20 cellular contexts compared by ENCODE assay signal in genomic region chr15:58285212-58285920, GRCh38.
DNase-seq lines count a peak whose midpoint lies in the region; ATAC-seq, FAIRE-seq and TF ChIP-seq lines count a peak whose summit lies in the region.
"Had no signal": no experiment of that assay in that cellular context is flagged by ENCODE, and none has a peak within 500 bp of the region (broad histone marks: within the 10 kb centered on the region; RNA-seq: fewer than 3 reads in every experiment).

No MANE protein-coding gene starts in this region.

- H3K9ac ChIP-seq in endothelial cell of umbilical vein (replicated peaks; ENCODE audit: extremely low read depth, insufficient read depth, low read length) (no peak overlapping the region), liver (ENCODE audit: low read depth in 1 of 2, low read length in 2 of 2) (peak overlapping the region; percentile 17 to 73), colonic mucosa (ENCODE audit: low read depth in 2 of 2, low read length in 2 of 2) (no peak overlapping the region)
- H3K9ac ChIP-seq: BLaER1 treated with 17β-estradiol and CSF1 and Interleukin-3, amounts not matched to agents 10 nM and 100 nM had no signal

- intact Hi-C loops in endothelial cell of umbilical vein (cut with micrococcal nuclease) (no loop called here), dorsolateral prefrontal cortex (cut with DNase I) (no loop called here), colonic mucosa (cut with DNase I) (no loop called here)

- no peak overlapping the region for H2AFZ ChIP-seq in endothelial cell of umbilical vein (ENCODE audit: low read depth, low read length)

- TF ChIP-seq POLR2A in endothelial cell of umbilical vein (IDR thresholded peaks at IDR 0.05; ENCODE audit: low read depth, low read length) = no peak

- DNase-seq in endothelial cell of umbilical vein (ENCODE audit: low read depth, low spot score) (no peak), dorsolateral prefrontal cortex (no peak), colonic mucosa (no peak)
- DNase-seq: CD8-positive, alpha-beta T cell; HFFc6; NCI-H1105 treated with DMSO at 0.1 percent for 48 hours; NCI-H1694; NCI-H510A; NCI-H748 treated with DMSO at 0.1 percent for 48 hours; NK-92 treated with Interleukin-12 subunit alpha and Interleukin-12 subunit beta, amount 100 ng/mL, for 24 hours; Right ventricle myocardium superior had no signal

- POLR2A ChIA-PET in endothelial cell of umbilical vein (lab: Charles Lee) = no interaction called here

- ATAC-seq in GM18870 (IDR thresholded peaks at IDR 0.05; ENCODE audit: unreplicated experiment) = no peak
- no peak for ATAC-seq in GM21526 (IDR thresholded peaks at IDR 0.05; ENCODE audit: low FRiP score, unreplicated experiment)
- ATAC-seq: CD8-positive, alpha-beta T cell had no signal

- H3K27me3 ChIP-seq in endothelial cell of umbilical vein (ENCODE audit: control insufficient read depth in 2 of 2, insufficient read depth in 2 of 2, low read length in 2 of 2) = peaks cover 0 to 3% of the 10 kb centered on the region in 2 experiments
- no peaks in the 10 kb centered on the region for H3K27me3 ChIP-seq in liver (ENCODE audit: control insufficient read depth in 4 of 4, insufficient read depth in 4 of 4, low read length in 3 of 4)
- H3K27me3 ChIP-seq in dorsolateral prefrontal cortex = no peaks in the 10 kb centered on the region
- no peaks in the 10 kb centered on the region for H3K27me3 ChIP-seq in colonic mucosa
- H3K27me3 ChIP-seq: BLaER1 treated with 17β-estradiol and CSF1 and Interleukin-3, amounts not matched to agents 10 nM and 100 nM had no signal

- H3K27ac ChIP-seq in KOPT-K1 (ENCODE audit: low read depth, low read length, poor library complexity, severe bottlenecking) (peak overlapping the region; percentile 53), endothelial cell of umbilical vein (ENCODE audit: insufficient read depth, low read depth, low read length) (no peak overlapping the region), liver (ENCODE audit: low read depth in 1 of 2, low read length in 2 of 2) (peak overlapping the region; percentile 81 to 83), dorsolateral prefrontal cortex (no peak overlapping the region), colonic mucosa (no peak overlapping the region)

- H3K4me2 ChIP-seq in endothelial cell of umbilical vein (ENCODE audit: insufficient read depth, low read length) = no peak overlapping the region
- H3K4me2 ChIP-seq: BLaER1 treated with 17β-estradiol and CSF1 and Interleukin-3, amounts not matched to agents 10 nM and 100 nM had no signal

- H3K9me1 ChIP-seq in endothelial cell of umbilical vein (replicated peaks; ENCODE audit: control insufficient read depth, extremely low read depth, insufficient read depth, low read length) = no peaks in the 10 kb centered on the region

- H3K4me1 ChIP-seq in endothelial cell of umbilical vein (ENCODE audit: control insufficient read depth, extremely low read depth, insufficient read depth, low read length) = no peaks in the 10 kb centered on the region
- H3K4me1 ChIP-seq in liver (ENCODE audit: control insufficient read depth in 4 of 4, insufficient read depth in 4 of 4, low read length in 3 of 4) = peaks cover 8 to 41% (median 27%) of the 10 kb centered on the region in 4 donors
- H3K4me1 ChIP-seq in colonic mucosa = no peaks in the 10 kb centered on the region

- dilution Hi-C loops in endothelial cell of umbilical vein (cut with MboI; ENCODE audit: extremely low pct_ligation_motif_present, low sequenced_read_pairs) = no loop called here

- TF ChIP-seq RAD21 in liver (IDR thresholded peaks at IDR 0.05) = peak; percentile 49 to 68

- H3K36me3 ChIP-seq in KOPT-K1 (ENCODE audit: insufficient read depth, low read length) (no peaks in the 10 kb centered on the region), endothelial cell of umbilical vein (ENCODE audit: control insufficient read depth in 2 of 2, extremely low read depth in 1 of 2, insufficient read depth in 2 of 2, low read length in 2 of 2) (no peaks in the 10 kb centered on the region), liver (ENCODE audit: control insufficient read depth in 4 of 4, insufficient read depth in 3 of 4, low read depth in 1 of 4, low read length in 3 of 4) (no peaks in the 10 kb centered on the region), colonic mucosa (no peaks in the 10 kb centered on the region)
- H3K36me3 ChIP-seq: BLaER1 treated with 17β-estradiol and CSF1 and Interleukin-3, amounts not matched to agents 10 nM and 100 nM had no signal

- CTCF ChIA-PET in endothelial cell of umbilical vein (lab: Charles Lee) = interaction anchor here (2.0 kb wide), 1 partner anchor 12 kb away, joined by 5 read pairs; no protein-coding TSS in a partner anchor

- H4K20me1 ChIP-seq in endothelial cell of umbilical vein (replicated peaks; ENCODE audit: control insufficient read depth, extremely low read depth, insufficient read depth, low read length) = no peaks in the 10 kb centered on the region
- H4K20me1 ChIP-seq: BLaER1 treated with 17β-estradiol and CSF1 and Interleukin-3, amounts not matched to agents 10 nM and 100 nM had no signal

- TF ChIP-seq CTCF in endothelial cell of umbilical vein (IDR thresholded peaks at IDR 0.05; ENCODE audit: extremely low read depth in 1 of 2, insufficient read depth in 1 of 2, low read depth in 1 of 2, low read length in 2 of 2) = no peak
- TF ChIP-seq CTCF in liver (IDR thresholded peaks at IDR 0.05; ENCODE audit: low read depth, low read length, missing input control) = no peak
- TF ChIP-seq CTCF in dorsolateral prefrontal cortex (IDR thresholded peaks at IDR 0.05 in 54 of 56, conservative IDR thresholded peaks at IDR 0.05 in 2 of 56; ENCODE audit: low read depth in 1 of 56, partially characterized antibody in 56 of 56) = no peak
- no peak for TF ChIP-seq CTCF in colonic mucosa (IDR thresholded peaks at IDR 0.05)

- 40% methylated on average over 11 of the region's 11 CpGs for WGBS in liver

- no peaks in the 10 kb centered on the region for H3K9me3 ChIP-seq in KOPT-K1 (ENCODE audit: insufficient read depth, low read length, poor library complexity, severe bottlenecking)
- no peaks in the 10 kb centered on the region for H3K9me3 ChIP-seq in endothelial cell of umbilical vein (replicated peaks; ENCODE audit: control insufficient read depth, insufficient read depth, low read length)
- no peaks in the 10 kb centered on the region for H3K9me3 ChIP-seq in liver (ENCODE audit: control insufficient read depth in 4 of 4, low read length in 3 of 4)
- no peaks in the 10 kb centered on the region for H3K9me3 ChIP-seq in colonic mucosa
- H3K9me3 ChIP-seq: BLaER1 treated with 17β-estradiol and CSF1 and Interleukin-3, amounts not matched to agents 10 nM and 100 nM had no signal

- peak; percentile 12 for FAIRE-seq in endothelial cell of umbilical vein (lab: Jason Lieb, UNC)
- FAIRE-seq: GM12892, GM18507, H54, RCC 7860 had no signal

- H3K4me3 ChIP-seq in endothelial cell of umbilical vein (replicated peaks in 1 of 3; ENCODE audit: insufficient read depth in 1 of 3, low read depth in 1 of 3, low read length in 3 of 3) (no peak overlapping the region), liver (ENCODE audit: low read depth in 1 of 3, low read length in 3 of 3) (peak overlapping the region in 1 of 3 donors; percentile 43), dorsolateral prefrontal cortex (no peak overlapping the region), colonic mucosa (no peak overlapping the region)
- H3K4me3 ChIP-seq: BLaER1 treated with 17β-estradiol and CSF1 and Interleukin-3, amounts not matched to agents 10 nM and 100 nM had no signal

- no peaks in the 10 kb centered on the region for H3K79me2 ChIP-seq in endothelial cell of umbilical vein (ENCODE audit: control insufficient read depth, insufficient read depth, low read length)

- no TSS peak for BruUV-seq in endothelial cell of umbilical vein (replicated peaks; lab: Mats Ljungman, UMichigan)

TF ChIP-seq in endothelial cell of umbilical vein, 7 proteins besides CTCF, POLR2A, EP300 and RAD21:
- TF ChIP-seq MYC (IDR thresholded peaks at IDR 0.05; ENCODE audit: low read depth, low read length) = no peak
- TF ChIP-seq EZH2 (IDR thresholded peaks at IDR 0.05; ENCODE audit: borderline replicate concordance, low read depth, low read length, severe bottlenecking) = no peak
- TF ChIP-seq GATA2 (IDR thresholded peaks at IDR 0.05; ENCODE audit: insufficient read depth, insufficient read length, low read depth, low read length) = no peak
- no peak for TF ChIP-seq FOS (IDR thresholded peaks at IDR 0.05; ENCODE audit: borderline replicate concordance, insufficient read depth, low read length)
- no peak for TF ChIP-seq JUN (IDR thresholded peaks at IDR 0.05; ENCODE audit: borderline replicate concordance, insufficient read depth, insufficient read length, low read depth)
- TF ChIP-seq MAX (IDR thresholded peaks at IDR 0.05; ENCODE audit: insufficient read depth, insufficient read length) = no peak
- TF ChIP-seq POLR2AphosphoS5 (IDR thresholded peaks at IDR 0.05; ENCODE audit: insufficient read depth, low read depth, low read length) = no peak

TF ChIP-seq in liver, 16 proteins besides CTCF, POLR2A, EP300 and RAD21 (continues in another document):
- TF ChIP-seq EGR1 (IDR thresholded peaks at IDR 0.05; ENCODE audit: low read depth in 2 of 2) = peak in 1 of 2 donors; percentile 61
- TF ChIP-seq MAX (IDR thresholded peaks at IDR 0.05) = peak; percentile 83
- peak; percentile 78 for TF ChIP-seq FOXA1 (IDR thresholded peaks at IDR 0.05)
- peak; percentile 59 to 74 for TF ChIP-seq JUND (IDR thresholded peaks at IDR 0.05)
- TF ChIP-seq FOXA2 (IDR thresholded peaks at IDR 0.05) = no peak

Comparison
In these comparisons a context has a peak if more than half of its experiments do, and no peak if none do; other contexts are left out.
1. H3K27ac ChIP-seq: peak in KOPT-K1 (single experiment) and liver (2 of 2); none in endothelial cell of umbilical vein (single experiment), dorsolateral prefrontal cortex (0 of 59) and colonic mucosa (single experiment).
2. H3K9ac ChIP-seq: peak in liver (2 of 2); none in endothelial cell of umbilical vein (single experiment) and colonic mucosa (0 of 2).